ENCODE assay signal across 20 cellular contexts in genomic region chr11:6647836-6648235, GRCh38. TPM values are rescaled to one million over a fixed set of nuclear protein-coding genes. Genes with fewer than 3 reads are reported as not detected.
DNase-seq lines count a peak whose midpoint lies in the region; ATAC-seq and TF ChIP-seq lines count a peak whose summit lies in the region.
"Had no signal": no experiment of that assay in that cellular context is flagged by ENCODE, and none has a peak within 500 bp of the region (broad histone marks: within the 10 kb centered on the region; RNA-seq: fewer than 3 reads in every experiment).

No MANE protein-coding gene starts in this region.

- no peak overlapping the region for H3K4me3 Mint-ChIP-seq in stimulated activated naive B cell treated with anti-CD40 and anti-IgM and Interleukin-4, amounts not matched to agents 10 μg/mL and 1 μg/mL and 100 μg/mL, for 72 hours

- H3K27me3 Mint-ChIP-seq in stimulated activated naive B cell treated with anti-CD40 and anti-IgM and Interleukin-4, amounts not matched to agents 10 μg/mL and 1 μg/mL and 100 μg/mL, for 72 hours: no peaks in the 10 kb centered on the region

- no peaks in the 10 kb centered on the region for H3K9me3 Mint-ChIP-seq in stimulated activated naive B cell treated with anti-CD40 and anti-IgM and Interleukin-4, amounts not matched to agents 10 μg/mL and 1 μg/mL and 100 μg/mL, for 72 hours

- intact Hi-C loops in heart left ventricle (cut with DNase I) (loop anchor here in 3 of 10 donors (2.0 to 5.0 kb wide), 2 partner anchors 34 to 43 kb away; partner anchors contain the start of gene MRPL17 (in 2 of the 3)), left ventricle myocardium superior (cut with micrococcal nuclease) (no loop called here), psoas muscle (cut with DNase I) (no loop called here), upper lobe of right lung (cut with DNase I) (no loop called here)

- no peak for TF ChIP-seq POLR2A in heart left ventricle (IDR thresholded peaks at IDR 0.05)

- peaks cover 0 to 5% of the 10 kb centered on the region in 2 donors for H3K4me1 Mint-ChIP-seq in stimulated activated naive B cell treated with anti-CD40 and anti-IgM and Interleukin-4, amounts not matched to agents 10 μg/mL and 1 μg/mL and 100 μg/mL, for 72 hours

- H3K36me3 ChIP-seq in heart left ventricle (peaks cover 0 to 4% (median 0%) of the 10 kb centered on the region in 9 donors), duodenal mucosa (ENCODE audit: control insufficient read depth in 1 of 2, insufficient read depth in 2 of 2, low read length in 2 of 2) (no peaks in the 10 kb centered on the region), psoas muscle (ENCODE audit: insufficient read depth in 1 of 2, low read depth in 1 of 2) (no peaks in the 10 kb centered on the region), upper lobe of right lung (no peaks in the 10 kb centered on the region)
- H3K36me3 ChIP-seq: MG63, neutrophil had no signal

- 89 to 94% (median 91%) methylated on average over 2 of the region's 2 CpGs for WGBS in heart left ventricle, 4 donors
- whole genome bisulfite sequencing in psoas muscle, 3 donors: 88 to 97% (median 88%) methylated on average over 2 of the region's 2 CpGs

- H3K9ac ChIP-seq in duodenal mucosa (ENCODE audit: low read depth in 1 of 2, low read length in 2 of 2): no peak overlapping the region

- H3K4me3 ChIP-seq in heart left ventricle (no peak overlapping the region), duodenal mucosa (ENCODE audit: low read depth in 1 of 2, low read length in 2 of 2) (no peak overlapping the region), psoas muscle (no peak overlapping the region), upper lobe of right lung (no peak overlapping the region)
- H3K4me3 ChIP-seq: A549, MG63, mucosa of descending colon had no signal

- H3K27ac ChIP-seq in heart left ventricle (peak overlapping the region in 11 of 12 donors; percentile 69 to 92 (median 86)), duodenal mucosa (ENCODE audit: low read depth, low read length) (peak overlapping the region; percentile 41), psoas muscle (peak overlapping the region; percentile 54), upper lobe of right lung (peak overlapping the region; percentile 66)
- H3K27ac ChIP-seq: A549, C4-2B had no signal

- H3K27ac Mint-ChIP-seq in stimulated activated naive B cell treated with anti-CD40 and anti-IgM and Interleukin-4, amounts not matched to agents 10 μg/mL and 1 μg/mL and 100 μg/mL, for 72 hours: no peak overlapping the region

- peaks cover 0 to 3% (median 0%) of the 10 kb centered on the region in 9 donors for H3K27me3 ChIP-seq in heart left ventricle
- H3K27me3 ChIP-seq in duodenal mucosa (ENCODE audit: control insufficient read depth in 1 of 2, insufficient read depth in 2 of 2, low read length in 2 of 2): peaks cover 9 to 21% of the 10 kb centered on the region in 2 donors
- H3K27me3 ChIP-seq in psoas muscle (ENCODE audit: insufficient read depth in 3 of 3, low read length in 2 of 3): peaks cover 0 to 5% (median 0%) of the 10 kb centered on the region in 3 donors
- H3K27me3 ChIP-seq in upper lobe of right lung: no peaks in the 10 kb centered on the region
- H3K27me3 ChIP-seq: MG63 had no signal

- DNase-seq in heart left ventricle (no peak), left ventricle myocardium superior (no peak), psoas muscle (no peak), upper lobe of right lung (no peak), NAMALWA (ENCODE audit: low spot score) (no peak), NCI-H748 (lab: John Stamatoyannopoulos, UW; ENCODE audit: unreplicated experiment) (no peak)
- DNase-seq in stimulated activated naive B cell treated with anti-CD40 and anti-IgM and Interleukin-4, amounts not matched to agents 10 μg/mL and 1 μg/mL and 100 μg/mL, for 72 hours: no peak
- DNase-seq: activated CD4-positive, alpha-beta T cell treated with anti-CD3 and anti-CD28 coated beads, Interleukin-2, amount 50 U/mL, for 4 hours; activated naive CD4-positive, alpha-beta T cell; cerebellar nuclear complex; DMS79; MG63; NCI-H1694; RPMI8226; T-helper 1 cell had no signal

- ATAC-seq in heart left ventricle: no peak
- ATAC-seq in left ventricle myocardium superior: no peak
- no peak for ATAC-seq in psoas muscle
- no peak for ATAC-seq in upper lobe of right lung
- no peak for ATAC-seq in stimulated activated naive B cell treated with anti-CD40 and anti-IgM and Interleukin-4, amounts not matched to agents 10 μg/mL and 1 μg/mL and 100 μg/mL, for 72 hours (replicated peaks)
- ATAC-seq: A549 had no signal

- H3K4me1 ChIP-seq in heart left ventricle (peaks cover 0 to 67% (median 40%) of the 10 kb centered on the region in 12 donors), duodenal mucosa (ENCODE audit: control insufficient read depth in 1 of 2, insufficient read depth in 2 of 2, low read length in 2 of 2) (peaks cover 10 to 26% of the 10 kb centered on the region in 2 donors), psoas muscle (peaks cover 11% of the 10 kb centered on the region), upper lobe of right lung (peaks cover 31% of the 10 kb centered on the region)
- H3K4me1 ChIP-seq: A549 had no signal

- TF ChIP-seq CTCF in heart left ventricle (IDR thresholded peaks at IDR 0.05) (no peak), psoas muscle (IDR thresholded peaks at IDR 0.05) (no peak), upper lobe of right lung (IDR thresholded peaks at IDR 0.05) (no peak)

- H3K36me3 Mint-ChIP-seq in stimulated activated naive B cell treated with anti-CD40 and anti-IgM and Interleukin-4, amounts not matched to agents 10 μg/mL and 1 μg/mL and 100 μg/mL, for 72 hours: no peaks in the 10 kb centered on the region

- no peaks in the 10 kb centered on the region for H3K9me3 ChIP-seq in heart left ventricle
- no peaks in the 10 kb centered on the region for H3K9me3 ChIP-seq in duodenal mucosa (ENCODE audit: control insufficient read depth in 1 of 2, low read length in 2 of 2)
- H3K9me3 ChIP-seq in psoas muscle: no peaks in the 10 kb centered on the region
- no peaks in the 10 kb centered on the region for H3K9me3 ChIP-seq in upper lobe of right lung
- H3K9me3 ChIP-seq: A549, MG63, mucosa of descending colon, neutrophil had no signal

RNA-seq across cellular contexts. Expression of gene DCHS1, which starts 7.8 kb away (rescaled TPM):
- total RNA-seq in heart left ventricle (10 to 100 TPM in 6 of 9 donors, 1 to 10 TPM in 3; 5.5 to 19.6 (median 11.4) TPM), left ventricle myocardium superior (8.8 TPM), psoas muscle (1 to 10 TPM; 3.2 to 7.2 (median 5.4) TPM), upper lobe of right lung (28.0 TPM)
- polyA plus RNA-seq in heart left ventricle (1 to 10 TPM; 3.6 to 6.6 TPM), psoas muscle (1 to 10 TPM in 2 of 3 donors, under 1 TPM in 1; 0.98 to 1.7 (median 1.1) TPM)

RNA-seq across cellular contexts. Expression of gene TPP1, which starts 28.6 kb away (rescaled TPM):
- 100 to 1,000 TPM in 2 of 9 donors, 10 to 100 TPM in 7; 48.7 to 169 (median 81.2) TPM for total RNA-seq in heart left ventricle
- 10 to 100 TPM; 38.5 to 39.5 TPM for polyA plus RNA-seq in heart left ventricle
- total RNA-seq in left ventricle myocardium superior: 77.7 TPM
- total RNA-seq in psoas muscle: 10 to 100 TPM; 28.0 to 50.2 (median 35.8) TPM
- polyA plus RNA-seq in psoas muscle: 10 to 100 TPM; 11.8 to 30.0 (median 21.6) TPM
- 207 TPM for total RNA-seq in upper lobe of right lung

RNA-seq across cellular contexts. Expression of gene MRPL17, which starts 35.3 kb away (rescaled TPM):
- total RNA-seq in heart left ventricle: 10 to 100 TPM; 31.0 to 58.0 (median 47.7) TPM
- 10 to 100 TPM; 56.8 to 70.9 TPM for polyA plus RNA-seq in heart left ventricle
- total RNA-seq in left ventricle myocardium superior: 49.7 TPM
- total RNA-seq in psoas muscle: 10 to 100 TPM; 27.2 to 44.8 (median 38.8) TPM
- polyA plus RNA-seq in psoas muscle: 10 to 100 TPM; 43.0 to 95.6 (median 47.0) TPM
- 35.1 TPM for total RNA-seq in upper lobe of right lung

RNA-seq across cellular contexts. Expression of gene TAF10, which starts 35.8 kb away (rescaled TPM):
- total RNA-seq in heart left ventricle (100 to 1,000 TPM in 4 of 9 donors, 10 to 100 TPM in 5; 42.3 to 153 (median 99.0) TPM), left ventricle myocardium superior (89.4 TPM), psoas muscle (100 to 1,000 TPM in 2 of 4 donors, 10 to 100 TPM in 2; 70.4 to 119 (median 99.5) TPM), upper lobe of right lung (87.8 TPM)
- polyA plus RNA-seq in heart left ventricle (100 to 1,000 TPM in 1 of 2 donors, 10 to 100 TPM in 1; 50.8 to 155 TPM), psoas muscle (10 to 100 TPM; 67.0 to 80.3 (median 67.1) TPM)

RNA-seq across cellular contexts. Expression of gene ILK, which starts 44.3 kb away (rescaled TPM):
- 100 to 1,000 TPM; 177 to 259 (median 222) TPM for total RNA-seq in heart left ventricle
- polyA plus RNA-seq in heart left ventricle: 100 to 1,000 TPM; 220 to 288 TPM
- total RNA-seq in left ventricle myocardium superior: 210 TPM
- total RNA-seq in psoas muscle: 10 to 100 TPM; 68.3 to 96.6 (median 84.3) TPM
- 100 to 1,000 TPM in 2 of 3 donors, 10 to 100 TPM in 1; 75.8 to 173 (median 104) TPM for polyA plus RNA-seq in psoas muscle
- 148 TPM for total RNA-seq in upper lobe of right lung
